In genomic region chr9:88532320-88532719, GRCh38 we compare ENCODE assay signal across 2 cellular contexts.
TF ChIP-seq lines count a peak whose summit lies in the region.

No MANE protein-coding gene starts in this region.

TF ChIP-seq in K562, 482 proteins besides CTCF, POLR2A, EP300 and RAD21:
- no peak for TF ChIP-seq GTF2E2 (tag; IDR thresholded peaks at IDR 0.05)
- TF ChIP-seq, protein P1, sequence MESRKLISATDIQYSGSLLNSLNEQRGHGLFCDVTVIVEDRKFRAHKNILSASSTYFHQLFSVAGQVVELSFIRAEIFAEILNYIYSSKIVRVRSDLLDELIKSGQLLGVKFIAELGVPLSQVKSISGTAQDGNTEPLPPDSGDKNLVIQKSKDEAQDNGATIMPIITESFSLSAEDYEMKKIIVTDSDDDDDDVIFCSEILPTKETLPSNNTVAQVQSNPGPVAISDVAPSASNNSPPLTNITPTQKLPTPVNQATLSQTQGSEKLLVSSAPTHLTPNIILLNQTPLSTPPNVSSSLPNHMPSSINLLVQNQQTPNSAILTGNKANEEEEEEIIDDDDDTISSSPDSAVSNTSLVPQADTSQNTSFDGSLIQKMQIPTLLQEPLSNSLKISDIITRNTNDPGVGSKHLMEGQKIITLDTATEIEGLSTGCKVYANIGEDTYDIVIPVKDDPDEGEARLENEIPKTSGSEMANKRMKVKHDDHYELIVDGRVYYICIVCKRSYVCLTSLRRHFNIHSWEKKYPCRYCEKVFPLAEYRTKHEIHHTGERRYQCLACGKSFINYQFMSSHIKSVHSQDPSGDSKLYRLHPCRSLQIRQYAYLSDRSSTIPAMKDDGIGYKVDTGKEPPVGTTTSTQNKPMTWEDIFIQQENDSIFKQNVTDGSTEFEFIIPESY (CRISPR knock-in tag; IDR thresholded peaks at IDR 0.05): peak; percentile 92

TF ChIP-seq in HepG2, 621 proteins besides CTCF, POLR2A, EP300 and RAD21:
- TF ChIP-seq, protein P2, sequence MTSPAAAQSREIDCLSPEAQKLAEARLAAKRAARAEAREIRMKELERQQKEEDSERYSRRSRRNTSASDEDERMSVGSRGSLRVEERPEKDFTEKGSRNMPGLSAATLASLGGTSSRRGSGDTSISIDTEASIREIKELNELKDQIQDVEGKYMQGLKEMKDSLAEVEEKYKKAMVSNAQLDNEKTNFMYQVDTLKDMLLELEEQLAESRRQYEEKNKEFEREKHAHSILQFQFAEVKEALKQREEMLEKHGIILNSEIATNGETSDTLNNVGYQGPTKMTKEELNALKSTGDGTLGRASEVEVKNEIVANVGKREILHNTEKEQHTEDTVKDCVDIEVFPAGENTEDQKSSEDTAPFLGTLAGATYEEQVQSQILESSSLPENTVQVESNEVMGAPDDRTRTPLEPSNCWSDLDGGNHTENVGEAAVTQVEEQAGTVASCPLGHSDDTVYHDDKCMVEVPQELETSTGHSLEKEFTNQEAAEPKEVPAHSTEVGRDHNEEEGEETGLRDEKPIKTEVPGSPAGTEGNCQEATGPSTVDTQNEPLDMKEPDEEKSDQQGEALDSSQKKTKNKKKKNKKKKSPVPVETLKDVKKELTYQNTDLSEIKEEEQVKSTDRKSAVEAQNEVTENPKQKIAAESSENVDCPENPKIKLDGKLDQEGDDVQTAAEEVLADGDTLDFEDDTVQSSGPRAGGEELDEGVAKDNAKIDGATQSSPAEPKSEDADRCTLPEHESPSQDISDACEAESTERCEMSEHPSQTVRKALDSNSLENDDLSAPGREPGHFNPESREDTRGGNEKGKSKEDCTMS (CRISPR knock-in tag; conservative IDR thresholded peaks at IDR 0.05): no peak
- TF ChIP-seq ZNF687 (CRISPR knock-in tag; IDR thresholded peaks at IDR 0.05): peak; percentile 33
- peak; percentile 85 for TF ChIP-seq HNRNPLL (IDR thresholded peaks at IDR 0.05; ENCODE audit: low read depth, low read length, poor library complexity, severe bottlenecking)
- TF ChIP-seq ELF3 (CRISPR knock-in tag; IDR thresholded peaks at IDR 0.05): no peak
- TF ChIP-seq CEBPG (CRISPR knock-in tag; IDR thresholded peaks at IDR 0.05): peak; percentile 67
- no peak for TF ChIP-seq ZNF556 (CRISPR knock-in tag; IDR thresholded peaks at IDR 0.05; ENCODE audit: borderline replicate concordance)
- TF ChIP-seq CC2D1A (CRISPR knock-in tag; IDR thresholded peaks at IDR 0.05): no peak
- TF ChIP-seq, protein P3, sequence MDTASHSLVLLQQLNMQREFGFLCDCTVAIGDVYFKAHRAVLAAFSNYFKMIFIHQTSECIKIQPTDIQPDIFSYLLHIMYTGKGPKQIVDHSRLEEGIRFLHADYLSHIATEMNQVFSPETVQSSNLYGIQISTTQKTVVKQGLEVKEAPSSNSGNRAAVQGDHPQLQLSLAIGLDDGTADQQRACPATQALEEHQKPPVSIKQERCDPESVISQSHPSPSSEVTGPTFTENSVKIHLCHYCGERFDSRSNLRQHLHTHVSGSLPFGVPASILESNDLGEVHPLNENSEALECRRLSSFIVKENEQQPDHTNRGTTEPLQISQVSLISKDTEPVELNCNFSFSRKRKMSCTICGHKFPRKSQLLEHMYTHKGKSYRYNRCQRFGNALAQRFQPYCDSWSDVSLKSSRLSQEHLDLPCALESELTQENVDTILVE (CRISPR knock-in tag; IDR thresholded peaks at IDR 0.05): no peak
- no peak for TF ChIP-seq ZNF34 (CRISPR knock-in tag; IDR thresholded peaks at IDR 0.05; ENCODE audit: borderline replicate concordance)
- peak; percentile 35; the same call in 1 of the 2 replicates for TF ChIP-seq CEBPB (IDR thresholded peaks at IDR 0.05; ENCODE audit: borderline replicate concordance, low read depth, low read length)
- no peak for TF ChIP-seq ZFP62 (CRISPR knock-in tag; IDR thresholded peaks at IDR 0.05)
TF ChIP-seq in HepG2: peak in this region for 4.
